Comparison of ENCODE assay signal across 8 cellular contexts in the genomic region with DNA sequence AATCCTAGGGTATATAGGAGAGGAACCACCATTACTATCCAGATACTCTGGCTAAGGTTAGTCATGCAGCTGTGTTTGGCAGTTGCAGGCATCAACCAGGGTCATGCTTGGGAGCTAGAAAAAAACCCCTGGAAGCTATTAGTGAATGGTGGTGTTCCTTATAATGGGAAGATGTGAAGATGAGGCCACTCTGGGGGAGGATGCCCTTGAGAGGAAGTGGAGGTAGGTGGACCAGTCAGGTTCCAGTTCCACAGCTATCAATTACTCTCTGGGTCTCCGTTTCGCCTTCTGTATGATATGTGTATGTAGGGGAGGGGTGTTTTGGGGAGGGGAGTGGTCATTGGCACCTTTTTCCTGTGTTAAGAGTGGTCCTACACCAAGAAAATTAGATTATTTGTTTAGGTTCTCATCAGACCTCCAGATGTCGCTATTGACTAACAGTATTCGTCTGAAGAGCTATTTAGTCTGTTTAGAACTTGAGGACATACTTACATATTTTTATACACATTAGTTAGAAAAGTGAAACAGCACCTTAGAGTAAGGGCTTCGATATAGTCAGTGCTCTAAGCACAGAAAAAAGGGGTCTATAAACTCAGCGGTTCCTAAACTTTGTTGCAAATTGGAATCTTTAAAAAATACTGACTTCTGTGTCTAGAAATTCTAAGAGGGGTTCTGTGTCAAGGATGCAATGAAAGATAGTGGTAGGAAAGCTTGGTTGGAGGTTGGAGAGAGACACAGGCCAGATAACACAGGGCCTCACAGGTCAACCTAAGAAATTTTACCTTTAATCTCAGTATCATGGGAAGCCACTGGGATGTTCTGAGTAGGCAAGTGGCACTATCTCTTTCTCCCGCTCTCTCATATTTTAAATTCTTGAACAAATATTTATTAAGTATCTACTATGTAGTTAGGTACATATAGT. TPM values are rescaled to one million over a fixed set of nuclear protein-coding genes. Genes with fewer than 3 reads are reported as not detected.
DNase-seq lines count a peak whose midpoint lies in the region; ATAC-seq and TF ChIP-seq lines count a peak whose summit lies in the region.

No MANE protein-coding gene starts in this region.

- no peaks in the 10 kb centered on the region for H3F3A ChIP-seq in PC-3 (ENCODE audit: low read length, unreplicated experiment)

- H3K27me3 ChIP-seq in PC-3 (ENCODE audit: low read length), result no peaks in the 10 kb centered on the region

- TF ChIP-seq CTCF in GM20000 (IDR thresholded peaks at IDR 0.05; ENCODE audit: extremely low read depth, missing control alignments), result no peak
- peak; percentile 65 for TF ChIP-seq CTCF in LNCAP (IDR thresholded peaks at IDR 0.05)
- peak; percentile 83 for TF ChIP-seq CTCF in PC-3 (conservative IDR thresholded peaks at IDR 0.05; ENCODE audit: low read depth, low read length)

- CTCF ChIA-PET in PC-3 (lab: Charles Lee), result interaction anchor here (0.6 to 1.6 kb wide), 8 partner anchors 9 to 369 kb away, joined by 3 to 25 read pairs (median 4); partner anchors contain the start of genes HPS3 and TM4SF18

- POLR2A ChIA-PET in PC-3 (lab: Charles Lee; ENCODE audit: unreplicated experiment), result no interaction called here

- no peaks in the 10 kb centered on the region for H3K9me3 ChIP-seq in PC-3 (ENCODE audit: low read length)

- no peaks in the 10 kb centered on the region for H3K9me2 ChIP-seq in PC-3 (replicated peaks; ENCODE audit: low read length)

- H4K20me1 ChIP-seq in PC-3 (ENCODE audit: low read length), result no peaks in the 10 kb centered on the region

- peak; percentile 82 for ATAC-seq in PC-3
- ATAC-seq in HG03135 (IDR thresholded peaks at IDR 0.05; ENCODE audit: unreplicated experiment), result no peak
- ATAC-seq in GM21825 (IDR thresholded peaks at IDR 0.05; ENCODE audit: unreplicated experiment), result no peak

- peak; percentile 10 for DNase-seq in DMS 273 treated with DMSO at 0.1 percent for 48 hours (lab: John Stamatoyannopoulos, UW)
- DNase-seq in GM20000 (ENCODE audit: low spot score), result peak; percentile 76
- peak; percentile 86 for DNase-seq in PC-3
- peak; percentile 80 for DNase-seq in dedifferentiated amniotic fluid mesenchymal stem cell (ENCODE audit: extremely low spot score)
- peak; percentile 80 to 83 for DNase-seq in lung microvascular endothelial cell (ENCODE audit: low read depth in 2 of 2)

- no peak overlapping the region for H3K9ac ChIP-seq in PC-3 (ENCODE audit: low read length)

- no TSS peak for BruUV-seq in PC-3 (replicated peaks; lab: Mats Ljungman, UMichigan)

- 0 out of 2 replicates have a peak, but pooled peaks cover 4% of the 10 kb centered on the region for H3K4me1 ChIP-seq in PC-3 (ENCODE audit: insufficient read depth, low read length)

- no peak overlapping the region for H3K4me3 ChIP-seq in PC-3 (ENCODE audit: low read length)

- peak overlapping the region; percentile 33; the same call in 1 of the 2 replicates for H2AFZ ChIP-seq in PC-3 (ENCODE audit: low read length)

- H3K4me2 ChIP-seq in PC-3 (ENCODE audit: low read length), result peak overlapping the region; percentile 61

- H3K79me2 ChIP-seq in PC-3 (ENCODE audit: low read length), result no peaks in the 10 kb centered on the region

- intact Hi-C loops in PC-3 (cut with micrococcal nuclease), result loop anchor here (1.0 to 5.0 kb wide), 5 partner anchors 153 to 364 kb away; no protein-coding TSS in a partner anchor

- H3K36me3 ChIP-seq in PC-3 (ENCODE audit: low read depth, low read length), result no peaks in the 10 kb centered on the region

- H3K27ac ChIP-seq in PC-3 (ENCODE audit: low read length), result no peak overlapping the region

RNA-seq across cellular contexts. Expression of gene HPS3, which starts 9.1 kb away (rescaled TPM):
- 11.3 and 13.9 TPM in 2 replicates for total RNA-seq in PC-3 (2014; rRNA removed)
- 10.9 and 11.1 TPM in 2 replicates for total RNA-seq in lung microvascular endothelial cell

RNA-seq across cellular contexts. Expression of gene HLTF, which starts 34.0 kb away (rescaled TPM):
- total RNA-seq in PC-3 (2014; rRNA removed), result 36.5 and 43.3 TPM in 2 replicates
- total RNA-seq in lung microvascular endothelial cell, result 12.6 and 16.5 TPM in 2 replicates

Comparison
In these comparisons a context has a peak if more than half of its experiments do, and no peak if none do; other contexts are left out.
1. DNase-seq: peak in every context shown above with its lines; median percentile 86 in PC-3; 82 in lung microvascular endothelial cell; 80 in dedifferentiated amniotic fluid mesenchymal stem cell; 76 in GM20000; 10 in DMS 273 treated with DMSO at 0.1 percent for 48 hours.